Comparison of ENCODE assay signal across 11 cellular contexts in the genomic region with DNA sequence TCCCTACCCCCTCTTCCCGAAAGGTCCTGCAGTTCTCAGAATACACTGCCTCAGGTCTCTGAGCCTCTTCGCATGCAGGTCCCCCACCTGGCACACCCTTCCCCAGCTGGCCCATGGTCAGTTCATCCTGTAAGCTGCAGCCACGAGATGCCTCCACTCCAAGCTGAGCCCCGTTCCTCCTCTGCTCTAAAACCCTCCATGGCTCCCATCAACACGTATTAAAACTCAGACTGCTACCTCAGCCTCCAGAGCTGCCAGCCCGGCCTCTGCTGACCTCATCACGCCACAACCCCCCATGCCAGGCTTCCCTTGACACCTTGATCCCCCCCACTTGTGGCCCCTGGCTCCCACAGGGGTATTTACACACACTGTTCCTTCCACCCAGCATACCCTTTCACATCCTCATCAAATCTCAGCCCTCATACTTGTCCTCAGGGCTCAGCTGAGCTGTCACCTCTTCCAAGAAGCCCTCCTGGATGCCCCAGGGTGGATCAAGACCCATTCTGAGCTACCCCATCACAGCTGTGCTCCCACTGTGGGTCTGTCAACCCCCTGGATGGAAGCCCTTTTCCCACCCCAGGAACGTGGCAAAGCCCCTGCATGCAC. TPM values are rescaled to one million over a fixed set of nuclear protein-coding genes. Genes with fewer than 3 reads are reported as not detected.
DNase-seq lines count a peak whose midpoint lies in the region; ATAC-seq, FAIRE-seq and TF ChIP-seq lines count a peak whose summit lies in the region.
"Had no signal": no experiment of that assay in that cellular context is flagged by ENCODE, and none has a peak within 500 bp of the region (broad histone marks: within the 10 kb centered on the region; RNA-seq: fewer than 3 reads in every experiment).

No MANE protein-coding gene starts in this region.

- H3K27me3 Mint-ChIP-seq in activated naive CD8-positive, alpha-beta T cell treated with anti-CD3 and anti-CD28 coated beads for 36 hours, result peaks cover 19% of the 10 kb centered on the region

- H3K4me1 Mint-ChIP-seq in activated naive CD8-positive, alpha-beta T cell treated with anti-CD3 and anti-CD28 coated beads for 36 hours, result peaks cover 12% of the 10 kb centered on the region

- H3K4me3 ChIP-seq in iPS-18c (ENCODE audit: insufficient read depth, low read depth, low read length), result peak overlapping the region; percentile 52; the same call in 1 of the 2 replicates
- H3K4me3 ChIP-seq in skeletal muscle satellite cell (ENCODE audit: low read length), result peak overlapping the region; percentile 74

- H3K4me1 ChIP-seq in skeletal muscle satellite cell (ENCODE audit: control insufficient read depth, insufficient read depth, low read length), result peaks cover 29% of the 10 kb centered on the region

- no peaks in the 10 kb centered on the region for H3K36me3 Mint-ChIP-seq in activated naive CD8-positive, alpha-beta T cell treated with anti-CD3 and anti-CD28 coated beads for 36 hours

- peaks cover 5% of the 10 kb centered on the region for H3K27me3 ChIP-seq in skeletal muscle satellite cell (ENCODE audit: control insufficient read depth, insufficient read depth, low read length)

- H3K9ac ChIP-seq in skeletal muscle satellite cell (ENCODE audit: low read depth, low read length), result no peak overlapping the region

- H3K9me3 ChIP-seq in iPS-18c (ENCODE audit: control insufficient read depth, insufficient read depth, low read length) (no peaks in the 10 kb centered on the region), skeletal muscle satellite cell (replicated peaks; ENCODE audit: low read length) (no peaks in the 10 kb centered on the region)

- H3K4me2 ChIP-seq in skeletal muscle satellite cell (ENCODE audit: low read length), result peak overlapping the region; percentile 94

- peak overlapping the region; percentile 58 for H3K4me3 Mint-ChIP-seq in activated naive CD8-positive, alpha-beta T cell treated with anti-CD3 and anti-CD28 coated beads for 36 hours
- H3K4me3 Mint-ChIP-seq: T-helper 1 cell treated with Interleukin-12 subunit alpha and Interleukin-12 subunit beta and Interleukin-4 antibody, amounts not matched to agents 30 μg/mL and 1 μg/mL, for 36 hours had no signal

- DNase-seq in GM12891 (ENCODE audit: insufficient read length, low spot score) (no peak), GM19238 (ENCODE audit: insufficient read length, low spot score) (no peak), SHP77 (lab: John Stamatoyannopoulos, UW) (no peak)
- DNase-seq in activated naive CD8-positive, alpha-beta T cell treated with anti-CD3 and anti-CD28 coated beads for 36 hours, result no peak
- DNase-seq: activated naive CD4-positive, alpha-beta T cell treated with anti-CD3 and anti-CD28 coated beads, Interleukin-2, amount 50 U/mL, for 16 hours; stimulated activated CD4-positive, alpha-beta T cell treated with anti-CD3 and anti-CD28 coated beads, Interleukin-4, amount 100 ng/mL, for 1 hour had no signal

- H3K36me3 ChIP-seq in skeletal muscle satellite cell (ENCODE audit: insufficient read depth, low read length), result no peaks in the 10 kb centered on the region

- peak; percentile 55 for FAIRE-seq in GM12891 (lab: Jason Lieb, UNC)

- H3K27ac Mint-ChIP-seq in activated naive CD8-positive, alpha-beta T cell treated with anti-CD3 and anti-CD28 coated beads for 36 hours, result no peak overlapping the region
- H3K27ac Mint-ChIP-seq: T-helper 1 cell treated with Interleukin-12 subunit alpha and Interleukin-12 subunit beta and Interleukin-4 antibody, amounts not matched to agents 30 μg/mL and 1 μg/mL, for 36 hours had no signal

- TF ChIP-seq POLR2A in GM12891 (IDR thresholded peaks at IDR 0.05; ENCODE audit: low read depth, low read length), result no peak

- ATAC-seq in GM21360 (IDR thresholded peaks at IDR 0.05; ENCODE audit: unreplicated experiment), result no peak
- no peak for ATAC-seq in GM21619 (IDR thresholded peaks at IDR 0.05; ENCODE audit: unreplicated experiment)

- no peaks in the 10 kb centered on the region for H3K9me3 Mint-ChIP-seq in activated naive CD8-positive, alpha-beta T cell treated with anti-CD3 and anti-CD28 coated beads for 36 hours
- H3K9me3 Mint-ChIP-seq: T-helper 1 cell treated with Interleukin-12 subunit alpha and Interleukin-12 subunit beta and Interleukin-4 antibody, amounts not matched to agents 30 μg/mL and 1 μg/mL, for 36 hours had no signal

TF ChIP-seq in GM12891, 5 proteins besides CTCF, POLR2A, EP300 and RAD21:
- TF ChIP-seq POLR2AphosphoS5 (IDR thresholded peaks at IDR 0.05; ENCODE audit: low read depth, low read length), result no peak
- TF ChIP-seq PAX5 (IDR thresholded peaks at IDR 0.05; ENCODE audit: insufficient read depth, low read length, severe bottlenecking), result no peak
- no peak for TF ChIP-seq TAF1 (IDR thresholded peaks at IDR 0.05; ENCODE audit: low read depth, low read length)
- no peak for TF ChIP-seq SPI1 (IDR thresholded peaks at IDR 0.05; ENCODE audit: low read depth, low read length)
- TF ChIP-seq POU2F2 (IDR thresholded peaks at IDR 0.05; ENCODE audit: low read depth, low read length), result no peak

RNA-seq across cellular contexts. Expression of gene PTPRS, which starts 48.9 kb away (rescaled TPM):
- 7.4 TPM for polyA plus RNA-seq in GM12891 (2012; ENCODE audit: low read depth, missing spikeins)
- total RNA-seq in activated naive CD8-positive, alpha-beta T cell treated with anti-CD3 and anti-CD28 coated beads for 36 hours, result 1 to 10 TPM; 3.5 to 4.1 TPM
- total RNA-seq in skeletal muscle satellite cell (2012; rRNA removed), result 51.0 and 75.8 TPM in 2 replicates
